Comparison of ENCODE assay signal across 8 cellular contexts in the genomic region with DNA sequence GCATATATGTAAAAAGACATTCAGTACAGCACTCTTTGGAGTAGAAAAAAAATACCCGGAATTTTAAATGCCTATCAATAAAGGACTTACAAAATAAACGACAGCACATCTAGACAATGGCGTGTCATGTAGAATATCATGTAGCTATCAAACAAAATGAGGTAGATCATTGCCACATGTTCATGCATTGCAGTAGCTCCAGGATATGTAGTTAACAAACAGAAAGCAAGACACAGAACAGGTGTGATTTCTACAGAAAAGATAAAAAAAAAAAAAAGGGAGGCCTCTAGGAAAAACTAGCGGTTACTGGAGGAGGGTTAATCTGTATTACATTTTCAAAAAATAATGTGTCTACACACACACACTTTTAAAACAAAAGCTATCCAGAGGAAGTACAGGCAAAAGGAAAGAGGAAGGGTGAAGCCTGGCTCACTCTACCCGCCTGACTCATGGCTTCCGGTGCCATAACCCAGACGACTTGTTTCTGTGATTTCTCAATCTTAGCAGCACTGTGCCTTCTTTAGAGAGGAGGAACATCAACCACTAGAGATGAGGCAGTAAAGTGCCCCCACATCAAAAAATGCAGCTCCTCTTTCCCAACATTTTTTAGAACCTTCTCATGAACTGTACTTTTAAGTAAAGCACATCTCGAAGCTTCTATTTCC. TPM values are rescaled to one million over a fixed set of nuclear protein-coding genes. Genes with fewer than 3 reads are reported as not detected.
DNase-seq lines count a peak whose midpoint lies in the region; ATAC-seq and TF ChIP-seq lines count a peak whose summit lies in the region.

No MANE protein-coding gene starts in this region.

- peak; percentile 92 for ATAC-seq in GM21515 (IDR thresholded peaks at IDR 0.05; ENCODE audit: unreplicated experiment)
- peak; percentile 96 for ATAC-seq in esophagus mucosa

- TF ChIP-seq CTCF in KMS-11 (conservative IDR thresholded peaks at IDR 0.05; ENCODE audit: low read depth, low read length) = no peak
- no peak for TF ChIP-seq CTCF in ovary (IDR thresholded peaks at IDR 0.05)
- no peak for TF ChIP-seq CTCF in transverse colon (IDR thresholded peaks at IDR 0.05)
- no peak for TF ChIP-seq CTCF in BE2C (IDR thresholded peaks at IDR 0.05; ENCODE audit: low read depth, low read length)

- H3K27ac Mint-ChIP-seq in activated CD4-positive, alpha-beta memory T cell treated with anti-CD3 and anti-CD28 coated beads for 36 hours = peak overlapping the region; percentile 77

- no peaks in the 10 kb centered on the region for H3K27me3 Mint-ChIP-seq in activated CD4-positive, alpha-beta memory T cell treated with anti-CD3 and anti-CD28 coated beads for 36 hours

- intact Hi-C loops in activated CD4-positive, alpha-beta memory T cell treated with anti-CD3 and anti-CD28 coated beads for 36 hours (cut with micrococcal nuclease) = loop anchor here (1.0 kb wide), 2 partner anchors 51 to 112 kb away; no protein-coding TSS in a partner anchor
- intact Hi-C loops in ovary (cut with DNase I) (no loop called here), transverse colon (cut with DNase I; ENCODE audit: low total_unique reads) (no loop called here)

- H3K4me1 ChIP-seq in KMS-11 (ENCODE audit: low read depth, poor library complexity, severe bottlenecking) (peaks cover 17% of the 10 kb centered on the region), ovary (ENCODE audit: insufficient read depth) (peaks cover 1% of the 10 kb centered on the region), transverse colon (peaks cover 0 to 18% (median 3%) of the 10 kb centered on the region in 4 donors), BE2C (no peaks in the 10 kb centered on the region)

- H3K4me2 ChIP-seq in KMS-11 = peak overlapping the region; percentile 7; the same call in 1 of the 2 replicates

- H3K27ac ChIP-seq in KMS-11 (peak overlapping the region; percentile 29; the same call in 1 of the 2 replicates), ovary (no peak overlapping the region), transverse colon (peak overlapping the region; percentile 42 to 62 (median 50))

- H3K4me3 ChIP-seq in KMS-11 (IDR thresholded peaks at IDR 0.05; ENCODE audit: insufficient read depth, low read depth, low read length) (no peak overlapping the region), ovary (no peak overlapping the region), transverse colon (no peak overlapping the region), BE2C (ENCODE audit: low read depth, low read length) (no peak overlapping the region)

- peaks cover 8% of the 10 kb centered on the region; the same call in 1 of the 2 replicates for H3K79me2 ChIP-seq in KMS-11 (ENCODE audit: insufficient read depth, low read depth)

- peaks cover 33% of the 10 kb centered on the region for H3K4me1 Mint-ChIP-seq in activated CD4-positive, alpha-beta memory T cell treated with anti-CD3 and anti-CD28 coated beads for 36 hours (ENCODE audit: low read depth)

- H3K9me3 ChIP-seq in ovary (no peaks in the 10 kb centered on the region), transverse colon (no peaks in the 10 kb centered on the region), BE2C (no peaks in the 10 kb centered on the region)

- H3K9me3 Mint-ChIP-seq in activated CD4-positive, alpha-beta memory T cell treated with anti-CD3 and anti-CD28 coated beads for 36 hours = no peaks in the 10 kb centered on the region

- no peaks in the 10 kb centered on the region for H4K20me1 ChIP-seq in KMS-11 (ENCODE audit: insufficient read depth)

- H2AFZ ChIP-seq in KMS-11 (ENCODE audit: low read depth) = 0 out of 2 replicates have a peak overlapping the region, but pooled peaks have one; percentile 2

- H3K36me3 ChIP-seq in KMS-11 (ENCODE audit: insufficient read depth) (no peaks in the 10 kb centered on the region), ovary (no peaks in the 10 kb centered on the region), transverse colon (no peaks in the 10 kb centered on the region), BE2C (no peaks in the 10 kb centered on the region)

- DNase-seq in CD1c-positive myeloid dendritic cell (ENCODE audit: extremely low spot score) = peak; percentile 94
- DNase-seq in activated CD4-positive, alpha-beta memory T cell treated with anti-CD3 and anti-CD28 coated beads for 36 hours = peak; percentile 82
- DNase-seq in ovary = peak; percentile 23 to 60 (median 27)
- DNase-seq in transverse colon = peak; percentile 46
- DNase-seq in BE2C = no peak

- CTCF ChIA-PET in activated CD4-positive, alpha-beta memory T cell treated with anti-CD3 and anti-CD28 coated beads for 36 hours (lab: Charles Lee) = interaction anchor here (0.6 to 1.6 kb wide), 5 partner anchors 25 to 268 kb away, joined by 3 to 7 read pairs (median 5); no protein-coding TSS in a partner anchor

- H3K9ac ChIP-seq in KMS-11 = no peak overlapping the region

- no peaks in the 10 kb centered on the region for H3K36me3 Mint-ChIP-seq in activated CD4-positive, alpha-beta memory T cell treated with anti-CD3 and anti-CD28 coated beads for 36 hours

- TF ChIP-seq EP300 in ovary (IDR thresholded peaks at IDR 0.05) (no peak), transverse colon (IDR thresholded peaks at IDR 0.05; ENCODE audit: low read depth) (no peak)

- H3K27me3 ChIP-seq in KMS-11 (ENCODE audit: insufficient read depth, low read depth) (no peaks in the 10 kb centered on the region), ovary (no peaks in the 10 kb centered on the region), transverse colon (no peaks in the 10 kb centered on the region), BE2C (0 out of 2 replicates have a peak, but pooled peaks cover 2% of the 10 kb centered on the region)

- H3K4me3 Mint-ChIP-seq in activated CD4-positive, alpha-beta memory T cell treated with anti-CD3 and anti-CD28 coated beads for 36 hours = peak overlapping the region; percentile 60

- no peak for TF ChIP-seq POLR2A in ovary (IDR thresholded peaks at IDR 0.05)
- peak; percentile 37 for TF ChIP-seq POLR2A in transverse colon (IDR thresholded peaks at IDR 0.05)

- POLR2A ChIA-PET in activated CD4-positive, alpha-beta memory T cell treated with anti-CD3 and anti-CD28 coated beads for 36 hours (lab: Charles Lee) = no interaction called here

- 53 to 65% (median 54%) methylated on average over 8 of the region's 8 CpGs for WGBS in ovary, 3 donors
- 57 to 62% methylated on average over 6 to 8 of the region's 8 CpGs for WGBS in transverse colon (ENCODE audit: low coverage in 1 of 2), 2 donors

- in situ Hi-C loops in transverse colon (cut with MboI; ENCODE audit: low pct_ligation_motif_present in 1 of 4, low pct_unique_long_range_greater_than_20kb in 1 of 4, low sequenced_read_pairs in 3 of 4) = loop anchor here in 2 of 4 donors (25.0 kb wide), 2 partner anchors 217 to 392 kb away; no protein-coding TSS in a partner anchor

RNA-seq across cellular contexts. Expression of gene KCTD12, which starts 6.9 kb away (rescaled TPM):
- 1 to 10 TPM; 6.1 to 6.7 TPM for total RNA-seq in activated CD4-positive, alpha-beta memory T cell treated with anti-CD3 and anti-CD28 coated beads for 36 hours
- total RNA-seq in esophagus mucosa = 10.0 TPM
- 10 to 100 TPM; 44.1 to 91.8 (median 84.4) TPM for total RNA-seq in ovary
- polyA plus RNA-seq in ovary = 10 to 100 TPM; 52.3 to 68.5 TPM
- total RNA-seq in transverse colon = 10 to 100 TPM; 24.2 to 34.8 (median 27.6) TPM
- 6.0 TPM for polyA plus RNA-seq in BE2C (2012; ENCODE audit: insufficient read depth, insufficient read length, low read depth)

Comparison
In these comparisons a context has a peak if more than half of its experiments do, and no peak if none do; other contexts are left out.
1. H3K27ac ChIP-seq: peak in KMS-11 (single experiment) and transverse colon (4 of 4); none in ovary (0 of 2).